ENCODE assay signal across 1 cellular context in genomic region chr17:19003966-19004600, GRCh38.
TF ChIP-seq lines count a peak whose summit lies in the region.

No MANE protein-coding gene starts in this region.

TF ChIP-seq in K562, 482 proteins besides CTCF, POLR2A, EP300 and RAD21:
- peak; percentile 68; the same call in 1 of the 2 replicates for TF ChIP-seq RBFOX2 (IDR thresholded peaks at IDR 0.05; ENCODE audit: low read depth, low read length)
- 0 out of 2 replicates have a peak, but pooled peaks have one; percentile 50 for TF ChIP-seq BCOR (IDR thresholded peaks at IDR 0.05)
- TF ChIP-seq ZNF77 (CRISPR knock-in tag; IDR thresholded peaks at IDR 0.05) = no peak
- TF ChIP-seq, protein P1, sequence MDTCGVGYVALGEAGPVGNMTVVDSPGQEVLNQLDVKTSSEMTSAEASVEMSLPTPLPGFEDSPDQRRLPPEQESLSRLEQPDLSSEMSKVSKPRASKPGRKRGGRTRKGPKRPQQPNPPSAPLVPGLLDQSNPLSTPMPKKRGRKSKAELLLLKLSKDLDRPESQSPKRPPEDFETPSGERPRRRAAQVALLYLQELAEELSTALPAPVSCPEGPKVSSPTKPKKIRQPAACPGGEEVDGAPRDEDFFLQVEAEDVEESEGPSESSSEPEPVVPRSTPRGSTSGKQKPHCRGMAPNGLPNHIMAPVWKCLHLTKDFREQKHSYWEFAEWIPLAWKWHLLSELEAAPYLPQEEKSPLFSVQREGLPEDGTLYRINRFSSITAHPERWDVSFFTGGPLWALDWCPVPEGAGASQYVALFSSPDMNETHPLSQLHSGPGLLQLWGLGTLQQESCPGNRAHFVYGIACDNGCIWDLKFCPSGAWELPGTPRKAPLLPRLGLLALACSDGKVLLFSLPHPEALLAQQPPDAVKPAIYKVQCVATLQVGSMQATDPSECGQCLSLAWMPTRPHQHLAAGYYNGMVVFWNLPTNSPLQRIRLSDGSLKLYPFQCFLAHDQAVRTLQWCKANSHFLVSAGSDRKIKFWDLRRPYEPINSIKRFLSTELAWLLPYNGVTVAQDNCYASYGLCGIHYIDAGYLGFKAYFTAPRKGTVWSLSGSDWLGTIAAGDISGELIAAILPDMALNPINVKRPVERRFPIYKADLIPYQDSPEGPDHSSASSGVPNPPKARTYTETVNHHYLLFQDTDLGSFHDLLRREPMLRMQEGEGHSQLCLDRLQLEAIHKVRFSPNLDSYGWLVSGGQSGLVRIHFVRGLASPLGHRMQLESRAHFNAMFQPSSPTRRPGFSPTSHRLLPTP (IDR thresholded peaks at IDR 0.05; ENCODE audit: borderline replicate concordance, extremely low read depth, insufficient read length) = peak; percentile 33
- TF ChIP-seq ZFP36 (IDR thresholded peaks at IDR 0.05; ENCODE audit: low read depth, low read length, partially characterized antibody) = peak; percentile 97
- TF ChIP-seq KDM5B (IDR thresholded peaks at IDR 0.05; ENCODE audit: insufficient replicate concordance, low read depth, low read length) = no peak
- TF ChIP-seq POLR2G (IDR thresholded peaks at IDR 0.05; ENCODE audit: low read depth, low read length) = 0 out of 2 replicates have a peak, but pooled peaks have one; percentile 33
- peak; percentile 89 for TF ChIP-seq ZNF436 (CRISPR knock-in tag; IDR thresholded peaks at IDR 0.05)
- TF ChIP-seq EP400 (IDR thresholded peaks at IDR 0.05) = peak; percentile 42; the same call in 1 of the 2 replicates
- TF ChIP-seq ZNF212 (CRISPR knock-in tag; IDR thresholded peaks at IDR 0.05) = no peak
- 0 out of 2 replicates have a peak, but pooled peaks have one; percentile 74 for TF ChIP-seq ELF1 (tag; IDR thresholded peaks at IDR 0.05)
- TF ChIP-seq FIP1L1 (IDR thresholded peaks at IDR 0.05; ENCODE audit: low read depth, low read length, poor library complexity, severe bottlenecking) = peak; percentile 7
- TF ChIP-seq, protein P2, sequence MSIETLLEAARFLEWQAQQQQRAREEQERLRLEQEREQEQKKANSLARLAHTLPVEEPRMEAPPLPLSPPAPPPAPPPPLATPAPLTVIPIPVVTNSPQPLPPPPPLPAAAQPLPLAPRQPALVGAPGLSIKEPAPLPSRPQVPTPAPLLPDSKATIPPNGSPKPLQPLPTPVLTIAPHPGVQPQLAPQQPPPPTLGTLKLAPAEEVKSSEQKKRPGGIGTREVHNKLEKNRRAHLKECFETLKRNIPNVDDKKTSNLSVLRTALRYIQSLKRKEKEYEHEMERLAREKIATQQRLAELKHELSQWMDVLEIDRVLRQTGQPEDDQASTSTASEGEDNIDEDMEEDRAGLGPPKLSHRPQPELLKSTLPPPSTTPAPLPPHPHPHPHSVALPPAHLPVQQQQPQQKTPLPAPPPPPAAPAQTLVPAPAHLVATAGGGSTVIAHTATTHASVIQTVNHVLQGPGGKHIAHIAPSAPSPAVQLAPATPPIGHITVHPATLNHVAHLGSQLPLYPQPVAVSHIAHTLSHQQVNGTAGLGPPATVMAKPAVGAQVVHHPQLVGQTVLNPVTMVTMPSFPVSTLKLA (conservative IDR thresholded peaks at IDR 0.05) = 0 out of 4 replicates have a peak, but pooled peaks of 1 of the 2 experiments have one; percentile 14
- TF ChIP-seq TFAP4 (CRISPR knock-in tag; IDR thresholded peaks at IDR 0.05; ENCODE audit: borderline replicate concordance) = peak; percentile 27; the same call in 1 of the 2 replicates
- 0 out of 2 replicates have a peak, but pooled peaks have one; percentile 13 for TF ChIP-seq EGR1 (conservative IDR thresholded peaks at IDR 0.05)
- TF ChIP-seq KAT7 (CRISPR knock-in tag; IDR thresholded peaks at IDR 0.05; ENCODE audit: borderline replicate concordance) = 0 out of 2 replicates have a peak, but pooled peaks have one; percentile 39
